ENCODE assay signal across 20 cellular contexts in the genomic region with DNA sequence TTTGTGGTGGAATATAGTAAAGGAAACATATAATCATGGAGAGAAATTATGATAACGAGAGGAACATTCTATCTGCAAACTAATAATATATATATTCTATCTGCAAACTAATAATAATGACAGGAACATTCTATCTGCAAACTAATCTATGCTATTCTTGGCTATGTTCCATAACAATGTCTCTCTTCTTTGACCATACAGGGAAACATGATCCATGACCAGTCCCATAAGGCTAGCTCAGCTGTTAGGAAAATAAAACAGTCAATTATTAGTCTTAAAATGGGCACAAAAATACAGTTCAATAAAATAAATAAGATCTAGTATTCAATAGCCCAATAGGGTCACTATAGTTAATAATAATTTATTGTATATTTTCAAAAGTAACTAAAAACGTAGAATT.
"Had no signal": no experiment of that assay in that cellular context is flagged by ENCODE, and none has a peak within 500 bp of the region (broad histone marks: within the 10 kb centered on the region; RNA-seq: fewer than 3 reads in every experiment).

No MANE protein-coding gene starts in this region.

- DNase-seq: KBM-7, MG63, NCI-H1436, NCI-H187, NCI-H2029, NCI-H2081 treated with DMSO at 0.1 percent for 48 hours, NCI-H2171, NCI-H226, NCI-H446, NCI-H510A, NCI-H524 treated with DMSO at 0.1 percent for 48 hours, NCI-H774, Right ventricle myocardium superior, RPMI8226, SIG-M5, SW 1271, T-helper 1 cell, T-helper 17 cell had no signal

- H3K4me3 ChIP-seq: MG63, SJSA1, SK-N-MC had no signal

- H3K27me3 ChIP-seq: MG63, SJSA1 had no signal

- H3K36me3 ChIP-seq: MG63, SJSA1 had no signal

- ATAC-seq: T-helper 17 cell had no signal

- H3K4me1 ChIP-seq: SJSA1 had no signal

- H3K9me3 ChIP-seq: MG63, SJSA1 had no signal

- H3K27ac ChIP-seq: SJSA1, SK-N-MC had no signal
